Comparison of ENCODE assay signal across 28 cellular contexts in the genomic region with DNA sequence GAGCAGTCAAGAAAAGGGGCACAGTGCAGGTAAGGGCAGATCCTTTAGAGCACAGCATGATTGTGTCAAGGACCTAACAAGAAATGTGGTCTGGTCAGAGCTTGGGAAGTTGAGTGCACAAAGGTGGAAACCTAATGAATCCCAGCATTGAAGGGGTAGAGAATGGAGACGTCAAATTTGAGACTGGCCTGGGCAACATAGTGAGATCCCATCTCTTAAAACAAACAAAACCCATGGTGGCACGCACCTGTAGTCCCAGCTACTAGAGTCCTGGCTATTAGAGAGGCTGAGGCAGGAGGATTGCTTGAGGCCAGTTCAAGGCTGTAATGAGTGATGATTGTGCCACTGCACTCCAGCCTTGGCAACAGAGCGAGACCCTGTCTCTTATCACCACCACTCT. TPM values are rescaled to one million over a fixed set of nuclear protein-coding genes. Genes with fewer than 3 reads are reported as not detected.
DNase-seq lines count a peak whose midpoint lies in the region; ATAC-seq, FAIRE-seq and TF ChIP-seq lines count a peak whose summit lies in the region.
"Had no signal": no experiment of that assay in that cellular context is flagged by ENCODE, and none has a peak within 500 bp of the region (broad histone marks: within the 10 kb centered on the region; RNA-seq: fewer than 3 reads in every experiment).

No MANE protein-coding gene starts in this region.

- CTCF ChIA-PET in WTC11 (lab: Charles Lee), result interaction anchor here (1.0 to 2.9 kb wide), 3 partner anchors 27 to 131 kb away, joined by 3 to 11 read pairs (median 4); no protein-coding TSS in a partner anchor
- CTCF ChIA-PET in H1 (lab: Charles Lee; ENCODE audit: partially characterized antibody), result no interaction called here

- intact Hi-C loops in esophagus muscularis mucosa (cut with DNase I), result no loop called here

- H3K27me3 ChIP-seq in H1 (replicated peaks in 1 of 4; ENCODE audit: control insufficient read depth in 3 of 4, extremely low read depth in 1 of 4, insufficient read depth in 3 of 4, low read length in 3 of 4), result no peaks in the 10 kb centered on the region
- H3K27me3 ChIP-seq in esophagus muscularis mucosa, result no peaks in the 10 kb centered on the region
- H3K27me3 ChIP-seq: breast epithelium, gastrocnemius medialis, transverse colon had no signal

- no peak overlapping the region for H4K8ac ChIP-seq in H1 (ENCODE audit: extremely low read depth, insufficient read depth, low read length)

- H2BK20ac ChIP-seq in H1 (ENCODE audit: low read length), result no peak overlapping the region

- no peaks in the 10 kb centered on the region for H3K79me2 ChIP-seq in H1 (ENCODE audit: control insufficient read depth in 1 of 2, insufficient read depth in 2 of 2, low read length in 2 of 2)

- no peak overlapping the region for H2AFZ ChIP-seq in H1 (ENCODE audit: low read length)
- H2AFZ ChIP-seq: GM23248 had no signal

- H2AK5ac ChIP-seq in H1 (ENCODE audit: low read depth, low read length), result no peak overlapping the region

- no peak for DNase-seq in stimulated activated naive CD8-positive, alpha-beta T cell treated with anti-CD3 and anti-CD28 coated beads, Interleukin-15, Interleukin-2, amounts not matched to agents 100 U/mL and 50 U/mL, for 24 hours
- DNase-seq in WTC11 (ENCODE audit: low spot score) (no peak), H1 (ENCODE audit: low read depth in 1 of 2, low spot score in 2 of 2) (no peak), type B pancreatic cell (ENCODE audit: extremely low spot score, unreplicated experiment) (no peak), A172 (ENCODE audit: low spot score) (no peak), esophagus muscularis mucosa (ENCODE audit: extremely low spot score) (no peak), NCI-H2081 (lab: John Stamatoyannopoulos, UW) (no peak)
- DNase-seq: activated CD4-positive, alpha-beta T cell treated with anti-CD3 and anti-CD28 coated beads for 4 hours; activated gamma-delta T cell treated with Interleukin-2 at 50 U/mL for 16 hours; activated T-cell treated with anti-CD3 and anti-CD28 coated beads, Interleukin-2, amount 50 U/mL, for 1 hour; amygdala; C1 segment of cervical spinal cord; gastrocnemius medialis; GM23248; KBM-7; NCI-H1105; NCI-H2029 treated with DMSO at 0.1 percent for 48 hours; NCI-H2227 treated with DMSO at 0.1 percent for 48 hours; nucleus accumbens; Right ventricle myocardium superior; transverse colon had no signal

- no peak overlapping the region for H3K27ac ChIP-seq in H1 (ENCODE audit: low read depth, low read length)
- H3K27ac ChIP-seq in esophagus muscularis mucosa (replicated peaks in 1 of 4), result no peak overlapping the region
- H3K27ac ChIP-seq: breast epithelium, gastrocnemius medialis, GM23248, prostate gland, transverse colon had no signal

- POLR2A ChIA-PET in WTC11 (lab: Charles Lee) (no interaction called here), H1 (lab: Charles Lee; ENCODE audit: partially characterized antibody) (interaction anchor here (1.3 to 1.8 kb wide), 3 partner anchors 21 to 126 kb away, joined by 3 to 7 read pairs (median 3); a partner anchor contains a TSS)

- WGBS in H1 (ENCODE audit: extremely low coverage in 1 of 2, insufficient coverage in 1 of 2, insufficient read length in 1 of 2, insufficient replicate concordance in 2 of 2, low coverage in 1 of 2, low lambda C conversion rate in 2 of 2, missing lambda C conversion rate in 1 of 2), 2 experiments, result 91% methylated on average over 3 of the region's 3 CpGs; no CpG with 5 or more reads in 1 of the 2 experiments
- 91% methylated on average over 2 of the region's 3 CpGs for WGBS in esophagus muscularis mucosa

- no peak overlapping the region for H3K4ac ChIP-seq in H1 (replicated peaks; ENCODE audit: insufficient read length, low read depth, low read length)

- peaks cover 42% of the 10 kb centered on the region for H3K36me3 Mint-ChIP-seq in stimulated activated naive CD8-positive, alpha-beta T cell treated with anti-CD3 and anti-CD28 coated beads, Interleukin-15, Interleukin-2, amounts not matched to agents 100 ng/mL and 50 ng/mL, for 24 hours (ENCODE audit: low read depth)
- peaks cover 34% of the 10 kb centered on the region for H3K36me3 Mint-ChIP-seq in WTC11
- H3K36me3 Mint-ChIP-seq in type B pancreatic cell, result peaks cover 25% of the 10 kb centered on the region

- no peak overlapping the region for H3K4me2 ChIP-seq in H1 (ENCODE audit: insufficient read depth in 1 of 2, low read depth in 2 of 2, low read length in 2 of 2)

- peak overlapping the region; percentile 78 for H3K27ac Mint-ChIP-seq in stimulated activated naive CD8-positive, alpha-beta T cell treated with anti-CD3 and anti-CD28 coated beads, Interleukin-15, Interleukin-2, amounts not matched to agents 100 ng/mL and 50 ng/mL, for 24 hours
- H3K27ac Mint-ChIP-seq in WTC11 (no peak overlapping the region; the same call in 1 of the 2 replicates), type B pancreatic cell (peak overlapping the region; percentile 14)

- H3K4me1 Mint-ChIP-seq in stimulated activated naive CD8-positive, alpha-beta T cell treated with anti-CD3 and anti-CD28 coated beads, Interleukin-15, Interleukin-2, amounts not matched to agents 100 ng/mL and 50 ng/mL, for 24 hours (ENCODE audit: low read depth), result peaks cover 25% of the 10 kb centered on the region
- H3K4me1 Mint-ChIP-seq in WTC11, result peaks cover 15% of the 10 kb centered on the region
- H3K4me1 Mint-ChIP-seq in type B pancreatic cell (ENCODE audit: unreplicated experiment), result no peaks in the 10 kb centered on the region

- ATAC-seq in stimulated activated naive CD8-positive, alpha-beta T cell treated with anti-CD3 and anti-CD28 coated beads, Interleukin-15, Interleukin-2, amounts not matched to agents 100 U/mL and 50 U/mL, for 24 hours, result no peak
- no peak for ATAC-seq in WTC11
- ATAC-seq: gastrocnemius medialis, Panc1, sciatic nerve had no signal

- TF ChIP-seq CTCF in WTC11 (IDR thresholded peaks at IDR 0.05), result no peak
- TF ChIP-seq CTCF in H1 (IDR thresholded peaks at IDR 0.05; ENCODE audit: control extremely low read depth in 1 of 3, insufficient read depth in 1 of 3, low read depth in 1 of 3, low read length in 3 of 3), result no peak
- TF ChIP-seq CTCF in type B pancreatic cell (conservative IDR thresholded peaks at IDR 0.05), result no peak
- TF ChIP-seq CTCF in esophagus muscularis mucosa (IDR thresholded peaks at IDR 0.05), result no peak

- H3K9me3 ChIP-seq in H1 (ENCODE audit: insufficient read depth in 2 of 2, low read depth in 1 of 2, low read length in 1 of 2) (no peaks in the 10 kb centered on the region), esophagus muscularis mucosa (no peaks in the 10 kb centered on the region)
- H3K9me3 ChIP-seq: breast epithelium, gastrocnemius medialis, prostate gland, transverse colon had no signal

- H2BK120ac ChIP-seq in H1 (replicated peaks; ENCODE audit: low read depth, low read length), result no peak overlapping the region

- TF ChIP-seq POLR2A in H1 (IDR thresholded peaks at IDR 0.05; ENCODE audit: control extremely low read depth in 1 of 2, low read depth in 2 of 2, low read length in 2 of 2) (no peak), esophagus muscularis mucosa (IDR thresholded peaks at IDR 0.05; ENCODE audit: low read depth) (no peak)

- FAIRE-seq in H1 (lab: Jason Lieb, UNC), result no peak
- FAIRE-seq: D721Med, endothelial cell of umbilical vein had no signal

- H3K79me1 ChIP-seq in H1 (ENCODE audit: low read depth, low read length), result no peaks in the 10 kb centered on the region

- no peak overlapping the region for H3K14ac ChIP-seq in H1 (ENCODE audit: insufficient read length)

- no peaks in the 10 kb centered on the region; the same call in 1 of the 2 replicates for H3K23me2 ChIP-seq in H1 (ENCODE audit: low read depth, low read length)

- no peak overlapping the region for H3K56ac ChIP-seq in H1 (replicated peaks; ENCODE audit: insufficient read length, low read depth, low read length)

- H3K4me3 ChIP-seq in H1 (ENCODE audit: extremely low read depth in 1 of 4, insufficient read depth in 2 of 4, low read depth in 3 of 4, low read length in 4 of 4) (no peak overlapping the region), esophagus muscularis mucosa (no peak overlapping the region)
- H3K4me3 ChIP-seq: breast epithelium, gastrocnemius medialis, GM23248, prostate gland, transverse colon had no signal

- no peaks in the 10 kb centered on the region for H3K9me3 Mint-ChIP-seq in stimulated activated naive CD8-positive, alpha-beta T cell treated with anti-CD3 and anti-CD28 coated beads, Interleukin-15, Interleukin-2, amounts not matched to agents 100 ng/mL and 50 ng/mL, for 24 hours
- H3K9me3 Mint-ChIP-seq in WTC11 (no peaks in the 10 kb centered on the region), type B pancreatic cell (peaks cover 8% of the 10 kb centered on the region)

- no peak overlapping the region for H3K18ac ChIP-seq in H1 (ENCODE audit: extremely low read depth, low read length)

- H2BK15ac ChIP-seq in H1 (ENCODE audit: low read length), result no peak overlapping the region

- TF ChIP-seq RAD21 in H1 (IDR thresholded peaks at IDR 0.05 in 1 of 2, conservative IDR thresholded peaks at IDR 0.05 in 1 of 2; ENCODE audit: low read depth in 2 of 2, low read length in 2 of 2), result no peak

- H3K23ac ChIP-seq in H1 (ENCODE audit: insufficient read length), result no peak overlapping the region

- H3K27me3 Mint-ChIP-seq in stimulated activated naive CD8-positive, alpha-beta T cell treated with anti-CD3 and anti-CD28 coated beads, Interleukin-15, Interleukin-2, amounts not matched to agents 100 ng/mL and 50 ng/mL, for 24 hours, result no peaks in the 10 kb centered on the region
- H3K27me3 Mint-ChIP-seq in WTC11 (ENCODE audit: low read depth), result no peaks in the 10 kb centered on the region
- H3K27me3 Mint-ChIP-seq in type B pancreatic cell, result no peaks in the 10 kb centered on the region

- no peak overlapping the region for H4K5ac ChIP-seq in H1 (ENCODE audit: insufficient read length, low read depth, low read length)

- peaks cover 3% of the 10 kb centered on the region in 2 experiments for H4K20me1 ChIP-seq in H1 (replicated peaks in 1 of 2; ENCODE audit: control insufficient read depth in 1 of 2, insufficient read depth in 2 of 2, low read length in 2 of 2)

- H3K36me3 ChIP-seq in H1 (ENCODE audit: control insufficient read depth in 2 of 4, insufficient read depth in 4 of 4, low read length in 3 of 4), result peaks cover 9 to 35% (median 21%) of the 10 kb centered on the region in 4 experiments
- peaks cover 16 to 52% (median 35%) of the 10 kb centered on the region in 4 donors for H3K36me3 ChIP-seq in esophagus muscularis mucosa
- H3K36me3 ChIP-seq: breast epithelium, prostate gland had no signal

- no peak overlapping the region for H4K91ac ChIP-seq in H1 (replicated peaks; ENCODE audit: insufficient read length, low read length)

- no peak for TF ChIP-seq EP300 in H1 (IDR thresholded peaks at IDR 0.05; ENCODE audit: borderline replicate concordance in 1 of 2, low read depth in 2 of 2, low read length in 2 of 2)
- no peak for TF ChIP-seq EP300 in esophagus muscularis mucosa (IDR thresholded peaks at IDR 0.05)

- H3K4me1 ChIP-seq in H1 (replicated peaks in 1 of 4; ENCODE audit: control insufficient read depth in 3 of 4, insufficient read depth in 4 of 4, low read length in 3 of 4) (no peaks in the 10 kb centered on the region), esophagus muscularis mucosa (no peaks in the 10 kb centered on the region)
- H3K4me1 ChIP-seq: breast epithelium, gastrocnemius medialis, prostate gland, transverse colon had no signal

- H3K9ac ChIP-seq in H1 (replicated peaks in 1 of 4; ENCODE audit: extremely low read depth in 1 of 4, low read depth in 3 of 4, low read length in 3 of 4), result no peak overlapping the region
- H3K9ac ChIP-seq: GM23248 had no signal

- no peak overlapping the region for H2BK12ac ChIP-seq in H1 (ENCODE audit: low read depth, low read length)

- H2BK5ac ChIP-seq in H1 (ENCODE audit: low read depth, low read length), result no peak overlapping the region

- H3K4me3 Mint-ChIP-seq in stimulated activated naive CD8-positive, alpha-beta T cell treated with anti-CD3 and anti-CD28 coated beads, Interleukin-15, Interleukin-2, amounts not matched to agents 100 ng/mL and 50 ng/mL, for 24 hours, result peak overlapping the region; percentile 12
- H3K4me3 Mint-ChIP-seq in WTC11 (no peak overlapping the region), type B pancreatic cell (no peak overlapping the region)

RNA-seq across cellular contexts. Expression of a gene that starts 37.0 kb away (rescaled TPM):
- total RNA-seq in WTC11 (2021), result 46.4 to 64.8 TPM (median 46.6 TPM) in 3 replicates
- total RNA-seq in H1 (2021; fragmentation: NEBNext Ultra II Directional; extraction: Animal tissue kit (Norgen Biotek cat#: 25700)), result 55.4 and 57.7 TPM in 2 replicates
- polyA plus RNA-seq in H1 (2011; rRNA removed), result 10.3 and 19.5 TPM in 2 replicates
- polyA plus RNA-seq in H1 (2011; cell fraction: cytosol; rRNA removed), result 17.7 TPM
- polyA plus RNA-seq in H1 (2011; cell fraction: nucleus; rRNA removed), result 46.9 TPM
- polyA plus RNA-seq in H1 (2012, experiment 1 of 2), result 23.7 to 30.8 TPM (median 27.7 TPM) in 4 replicates
- 10.5 TPM for polyA plus RNA-seq in H1 (2012, experiment 2 of 2)
- 23.3 TPM for polyA plus RNA-seq in H1 (2013, experiment 1 of 2)
- 22.6 TPM for polyA plus RNA-seq in H1 (2013, experiment 2 of 2)
- 41.4 and 42.2 TPM in 2 replicates for polyA minus RNA-seq in H1 (2011; rRNA and poly(A)+ RNA removed)
- 27.2 TPM for polyA minus RNA-seq in H1 (2011; cell fraction: cytosol; rRNA and poly(A)+ RNA removed)
- polyA minus RNA-seq in H1 (2011; cell fraction: nucleus; rRNA and poly(A)+ RNA removed), result 64.1 TPM
- total RNA-seq in type B pancreatic cell (ENCODE audit: low replicate concordance), result 24.4 and 39.3 TPM in 2 replicates
- 2.5 and 4.7 TPM in 2 replicates for total RNA-seq in A172 (2014; rRNA removed; shearing (Covaris generic))
- total RNA-seq in esophagus muscularis mucosa, result 1 to 10 TPM; 4.2 to 6.3 (median 5.6) TPM
- total RNA-seq: GM23248 had no signal
- polyA plus RNA-seq: GM23248 had no signal

RNA-seq across cellular contexts. Expression of a gene that starts 55.5 kb away (rescaled TPM):
- total RNA-seq in WTC11 (2021) (102 to 124 TPM (median 105 TPM) in 3 replicates), type B pancreatic cell (ENCODE audit: low replicate concordance) (111 and 130 TPM in 2 replicates), esophagus muscularis mucosa (10 to 100 TPM; 60.2 to 78.5 (median 70.4) TPM)
- 116 and 122 TPM in 2 replicates for total RNA-seq in H1 (2021; fragmentation: NEBNext Ultra II Directional; extraction: Animal tissue kit (Norgen Biotek cat#: 25700))
- polyA plus RNA-seq in H1 (2011; rRNA removed), result 30.2 and 31.7 TPM in 2 replicates
- 43.9 TPM for polyA plus RNA-seq in H1 (2011; cell fraction: cytosol; rRNA removed)
- 28.6 TPM for polyA plus RNA-seq in H1 (2011; cell fraction: nucleus; rRNA removed)
- polyA plus RNA-seq in H1 (2012, experiment 1 of 2), result 79.0 to 97.3 TPM (median 92.1 TPM) in 4 replicates
- polyA plus RNA-seq in H1 (2012, experiment 2 of 2), result 7.4 TPM
- polyA plus RNA-seq in H1 (2013, experiment 1 of 2), result 61.9 TPM
- 59.9 TPM for polyA plus RNA-seq in H1 (2013, experiment 2 of 2)
- 51.4 and 51.8 TPM in 2 replicates for polyA minus RNA-seq in H1 (2011; rRNA and poly(A)+ RNA removed)
- 59.7 TPM for polyA minus RNA-seq in H1 (2011; cell fraction: cytosol; rRNA and poly(A)+ RNA removed)
- 54.8 TPM for polyA minus RNA-seq in H1 (2011; cell fraction: nucleus; rRNA and poly(A)+ RNA removed)
- total RNA-seq in A172 (2014; rRNA removed; shearing (Covaris generic)), result 39.6 and 48.7 TPM in 2 replicates
